Comparison of ENCODE assay signal across 18 cellular contexts in the genomic region with DNA sequence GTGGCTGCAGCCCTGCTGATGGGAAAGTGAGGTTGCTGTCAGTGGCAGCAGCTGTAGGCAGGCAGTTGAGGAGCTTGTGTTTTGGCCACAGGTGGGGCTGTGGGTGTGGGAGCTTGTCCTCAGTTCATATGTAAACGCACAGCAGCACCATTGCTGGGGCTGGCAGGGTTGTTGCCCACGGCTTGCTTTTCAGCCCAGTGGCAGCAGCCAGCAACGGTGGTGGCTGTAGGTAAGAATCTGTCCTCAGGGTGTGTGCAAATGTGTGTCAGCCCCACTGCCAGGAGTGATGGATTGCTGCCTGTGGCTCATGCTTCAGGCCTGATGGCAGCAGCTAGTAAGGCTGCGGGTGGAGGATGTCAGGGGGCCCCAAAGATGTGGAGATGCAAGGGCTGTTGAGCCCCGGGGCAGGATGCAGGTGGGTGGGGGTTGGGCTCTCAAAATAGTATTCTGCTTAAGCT.
DNase-seq lines count a peak whose midpoint lies in the region; ATAC-seq and TF ChIP-seq lines count a peak whose summit lies in the region.
"Had no signal": no experiment of that assay in that cellular context is flagged by ENCODE, and none has a peak within 500 bp of the region (broad histone marks: within the 10 kb centered on the region; RNA-seq: fewer than 3 reads in every experiment).

No MANE protein-coding gene starts in this region.

- peaks cover 39% of the 10 kb centered on the region for H3K4me1 Mint-ChIP-seq in activated T-cell treated with anti-CD3 and anti-CD28 coated beads, Interleukin-2, amount 50 U/mL, for 24 hours (ENCODE audit: low read depth)
- no peaks in the 10 kb centered on the region for H3K4me1 Mint-ChIP-seq in activated T-helper 17 cell treated with anti-CD3 and anti-CD28 coated beads, Interleukin-2, amount 50 U/mL, for 72 hours
- H3K4me1 Mint-ChIP-seq in stimulated activated naive B cell treated with anti-CD40 and anti-IgM and Interleukin-4, amounts not matched to agents 10 μg/mL and 1 μg/mL and 100 μg/mL, for 72 hours: peaks cover 3 to 22% of the 10 kb centered on the region in 2 donors
- H3K4me1 Mint-ChIP-seq: memory B cell; naive thymus-derived CD8-positive, alpha-beta T cell had no signal

- no peaks in the 10 kb centered on the region for H3K36me3 Mint-ChIP-seq in activated T-cell treated with anti-CD3 and anti-CD28 coated beads, Interleukin-2, amount 50 U/mL, for 24 hours (ENCODE audit: low read depth)
- no peaks in the 10 kb centered on the region for H3K36me3 Mint-ChIP-seq in activated T-helper 17 cell treated with anti-CD3 and anti-CD28 coated beads, Interleukin-2, amount 50 U/mL, for 72 hours (ENCODE audit: low read depth)
- no peaks in the 10 kb centered on the region for H3K36me3 Mint-ChIP-seq in stimulated activated naive B cell treated with anti-CD40 and anti-IgM and Interleukin-4, amounts not matched to agents 10 μg/mL and 1 μg/mL and 100 μg/mL, for 72 hours
- H3K36me3 Mint-ChIP-seq: CD14-positive monocyte; memory B cell; naive thymus-derived CD8-positive, alpha-beta T cell had no signal

- no peak overlapping the region for H3K4me3 ChIP-seq in esophagus squamous epithelium
- H3K4me3 ChIP-seq: body of pancreas, heart right ventricle, thyroid gland had no signal

- TF ChIP-seq CTCF in esophagus squamous epithelium (IDR thresholded peaks at IDR 0.05): no peak

- 20 to 36% methylated on average over 1 to 3 of the region's 5 CpGs for WGBS in esophagus squamous epithelium, 2 donors

- no peak for DNase-seq in activated T-cell treated with anti-CD3 and anti-CD28 coated beads, Interleukin-2, amount 50 U/mL, for 24 hours
- DNase-seq in activated T-cell treated with anti-CD3 and anti-CD28 coated beads for 4 hours: no peak
- DNase-seq in NAMALWA (ENCODE audit: low spot score): peak; percentile 49
- no peak for DNase-seq in stimulated activated naive B cell treated with anti-CD40 and anti-IgM and Interleukin-4, amounts not matched to agents 10 μg/mL and 1 μg/mL and 100 μg/mL, for 72 hours
- DNase-seq in NCI-H1105 (lab: John Stamatoyannopoulos, UW): no peak
- no peak for DNase-seq in esophagus squamous epithelium (lab: John Stamatoyannopoulos, UW)
- no peak for DNase-seq in NCI-H1417 treated with DMSO at 0.1 percent for 48 hours (lab: John Stamatoyannopoulos, UW)
- DNase-seq: activated CD8-positive, alpha-beta memory T cell treated with anti-CD3 and anti-CD28 coated beads for 24 hours; activated gamma-delta T cell treated with Interleukin-2 at 50 U/mL for 16 hours; body of pancreas; heart right ventricle; naive thymus-derived CD8-positive, alpha-beta T cell; NCI-H226; thyroid gland had no signal

- no peak overlapping the region for H3K27ac ChIP-seq in esophagus squamous epithelium
- H3K27ac ChIP-seq: body of pancreas, heart right ventricle, thyroid gland had no signal

- H3K27me3 Mint-ChIP-seq in activated T-cell treated with anti-CD3 and anti-CD28 coated beads, Interleukin-2, amount 50 U/mL, for 24 hours: peaks cover 3% of the 10 kb centered on the region
- H3K27me3 Mint-ChIP-seq in activated T-helper 17 cell treated with anti-CD3 and anti-CD28 coated beads, Interleukin-2, amount 50 U/mL, for 72 hours: peaks cover 7% of the 10 kb centered on the region
- no peaks in the 10 kb centered on the region for H3K27me3 Mint-ChIP-seq in stimulated activated naive B cell treated with anti-CD40 and anti-IgM and Interleukin-4, amounts not matched to agents 10 μg/mL and 1 μg/mL and 100 μg/mL, for 72 hours
- H3K27me3 Mint-ChIP-seq: progenitor cell of endocrine pancreas had no signal

- H3K9me3 ChIP-seq in esophagus squamous epithelium: no peaks in the 10 kb centered on the region
- H3K9me3 ChIP-seq: body of pancreas, heart right ventricle, thyroid gland had no signal

- no peaks in the 10 kb centered on the region for H3K36me3 ChIP-seq in esophagus squamous epithelium
- H3K36me3 ChIP-seq: heart right ventricle, thyroid gland had no signal

- intact Hi-C loops in esophagus squamous epithelium (cut with DNase I): no loop called here

- peak overlapping the region; percentile 67 for H3K4me3 Mint-ChIP-seq in activated T-cell treated with anti-CD3 and anti-CD28 coated beads, Interleukin-2, amount 50 U/mL, for 24 hours
- peak overlapping the region; percentile 11 for H3K4me3 Mint-ChIP-seq in activated T-helper 17 cell treated with anti-CD3 and anti-CD28 coated beads, Interleukin-2, amount 50 U/mL, for 72 hours
- H3K4me3 Mint-ChIP-seq in stimulated activated naive B cell treated with anti-CD40 and anti-IgM and Interleukin-4, amounts not matched to agents 10 μg/mL and 1 μg/mL and 100 μg/mL, for 72 hours: no peak overlapping the region
- H3K4me3 Mint-ChIP-seq: CD14-positive monocyte; memory B cell; naive thymus-derived CD8-positive, alpha-beta T cell had no signal

- TF ChIP-seq POLR2A in esophagus squamous epithelium (IDR thresholded peaks at IDR 0.05): no peak

- peak overlapping the region; percentile 63 for H3K27ac Mint-ChIP-seq in activated T-cell treated with anti-CD3 and anti-CD28 coated beads, Interleukin-2, amount 50 U/mL, for 24 hours
- no peak overlapping the region for H3K27ac Mint-ChIP-seq in activated T-helper 17 cell treated with anti-CD3 and anti-CD28 coated beads, Interleukin-2, amount 50 U/mL, for 72 hours
- H3K27ac Mint-ChIP-seq in stimulated activated naive B cell treated with anti-CD40 and anti-IgM and Interleukin-4, amounts not matched to agents 10 μg/mL and 1 μg/mL and 100 μg/mL, for 72 hours: no peak overlapping the region
- H3K27ac Mint-ChIP-seq: CD14-positive monocyte; memory B cell; naive thymus-derived CD8-positive, alpha-beta T cell; progenitor cell of endocrine pancreas had no signal

- no peaks in the 10 kb centered on the region for H3K27me3 ChIP-seq in esophagus squamous epithelium
- H3K27me3 ChIP-seq: body of pancreas, heart right ventricle, thyroid gland had no signal

- no peaks in the 10 kb centered on the region for H3K9me3 Mint-ChIP-seq in activated T-cell treated with anti-CD3 and anti-CD28 coated beads, Interleukin-2, amount 50 U/mL, for 24 hours
- no peaks in the 10 kb centered on the region for H3K9me3 Mint-ChIP-seq in activated T-helper 17 cell treated with anti-CD3 and anti-CD28 coated beads, Interleukin-2, amount 50 U/mL, for 72 hours
- no peaks in the 10 kb centered on the region for H3K9me3 Mint-ChIP-seq in stimulated activated naive B cell treated with anti-CD40 and anti-IgM and Interleukin-4, amounts not matched to agents 10 μg/mL and 1 μg/mL and 100 μg/mL, for 72 hours
- H3K9me3 Mint-ChIP-seq: memory B cell; naive thymus-derived CD8-positive, alpha-beta T cell had no signal

- ATAC-seq in activated T-helper 17 cell treated with anti-CD3 and anti-CD28 coated beads, Interleukin-2, amount 50 U/mL, for 72 hours (replicated peaks): no peak
- ATAC-seq in stimulated activated naive B cell treated with anti-CD40 and anti-IgM and Interleukin-4, amounts not matched to agents 10 μg/mL and 1 μg/mL and 100 μg/mL, for 72 hours (replicated peaks): peak; percentile 12 to 56
- ATAC-seq: body of pancreas had no signal

- no peaks in the 10 kb centered on the region for H3K4me1 ChIP-seq in esophagus squamous epithelium
- H3K4me1 ChIP-seq: body of pancreas, thyroid gland had no signal

Comparison
In these comparisons a context has a peak if more than half of its experiments do, and no peak if none do; other contexts are left out.
1. H3K4me3 Mint-ChIP-seq: peak in activated T-cell treated with anti-CD3 and anti-CD28 coated beads, Interleukin-2, amount 50 U/mL, for 24 hours (single experiment) and activated T-helper 17 cell treated with anti-CD3 and anti-CD28 coated beads, Interleukin-2, amount 50 U/mL, for 72 hours (single experiment); none in stimulated activated naive B cell treated with anti-CD40 and anti-IgM and Interleukin-4, amounts not matched to agents 10 μg/mL and 1 μg/mL and 100 μg/mL, for 72 hours (0 of 2).